In genomic region chr7:149622444-149623210, GRCh38 we compare ENCODE assay signal across 8 cellular contexts.
DNase-seq lines count a peak whose midpoint lies in the region; FAIRE-seq and TF ChIP-seq lines count a peak whose summit lies in the region.
"Had no signal": no experiment of that assay in that cellular context is flagged by ENCODE, and none has a peak within 500 bp of the region (broad histone marks: within the 10 kb centered on the region; RNA-seq: fewer than 3 reads in every experiment).

No MANE protein-coding gene starts in this region.

- peak overlapping the region; percentile 94 for H3K4me2 ChIP-seq in PC-9

- H2AFZ ChIP-seq in PC-9 = no peak overlapping the region

- peaks cover 3% of the 10 kb centered on the region; the same call in 1 of the 2 replicates for H3F3A ChIP-seq in PC-9 (ENCODE audit: insufficient read depth, low read depth)

- peaks cover 28% of the 10 kb centered on the region for H3K79me2 ChIP-seq in PC-9 (ENCODE audit: low read depth)

- 79 to 86% (median 82%) methylated on average over 10 of the region's 10 CpGs for WGBS in small intestine, 3 donors

- no TSS peak for BruUV-seq in PC-9 (replicated peaks; lab: Mats Ljungman, UMichigan)

- H3K27ac ChIP-seq in PC-9 = no peak overlapping the region
- no peak overlapping the region for H3K27ac ChIP-seq in small intestine (ENCODE audit: low read depth in 1 of 2, low read length in 1 of 2)

- H3K27me3 ChIP-seq in PC-9 (ENCODE audit: insufficient read depth, low read depth) = no peaks in the 10 kb centered on the region
- H3K27me3 ChIP-seq in small intestine (ENCODE audit: control insufficient read depth in 2 of 2, insufficient read depth in 2 of 2, low read length in 2 of 2) = no peaks in the 10 kb centered on the region

- H3K36me3 ChIP-seq in PC-9 (ENCODE audit: low read depth) (peaks cover 22% of the 10 kb centered on the region), small intestine (ENCODE audit: control insufficient read depth in 2 of 2, insufficient read depth in 2 of 2, low read length in 2 of 2) (peaks cover 8 to 15% of the 10 kb centered on the region in 2 donors)

- DNase-seq in GM12865 (ENCODE audit: low read depth) (no peak), PC-9 (no peak), epithelial cell of esophagus (ENCODE audit: low read depth) (no peak), retinal pigment epithelial cell (ENCODE audit: low read depth) (no peak), cortex of kidney (lab: John Stamatoyannopoulos, UW) (no peak), small intestine (no peak)
- DNase-seq in activated CD4-positive, alpha-beta T cell treated with anti-CD3 and anti-CD28 coated beads, Interleukin-2, amount 50 U/mL, for 4 hours = no peak

- FAIRE-seq in small intestine (lab: Jason Lieb, UNC) = no peak
- FAIRE-seq: islet of Langerhans had no signal

- intact Hi-C loops in PC-9 (cut with micrococcal nuclease; ENCODE audit: unreplicated experiment) = loop anchor here (5.0 to 10.0 kb wide), 4 partner anchors 92 to 638 kb away; partner anchors contain the start of genes ATP6V0E2 and ZNF746

- H3K4me3 ChIP-seq in GM12865 (ENCODE audit: low read depth, low read length) (peak overlapping the region; percentile 83), PC-9 (peak overlapping the region; percentile 89), epithelial cell of esophagus (ENCODE audit: low read length) (peak overlapping the region; percentile 93), retinal pigment epithelial cell (ENCODE audit: low read length) (peak overlapping the region; percentile 85), small intestine (ENCODE audit: low read depth in 1 of 2, low read length in 2 of 2) (peak overlapping the region in 1 of 2 donors; percentile 35)

- TF ChIP-seq CTCF in GM12865 (IDR thresholded peaks at IDR 0.05; ENCODE audit: insufficient read depth, low read depth, low read length, missing control alignments) (no peak), PC-9 (conservative IDR thresholded peaks at IDR 0.05) (no peak), epithelial cell of esophagus (IDR thresholded peaks at IDR 0.05; ENCODE audit: insufficient read depth, low read depth, low read length, missing control alignments) (no peak), retinal pigment epithelial cell (conservative IDR thresholded peaks at IDR 0.05; ENCODE audit: low read depth, low read length) (no peak)

- POLR2A ChIA-PET in PC-9 (lab: Charles Lee; ENCODE audit: unreplicated experiment) = no interaction called here

- H3K4me1 ChIP-seq in PC-9 (replicated peaks; ENCODE audit: insufficient read depth) (peaks cover 21% of the 10 kb centered on the region), small intestine (ENCODE audit: control insufficient read depth in 2 of 2, insufficient read depth in 1 of 2, low read depth in 1 of 2, low read length in 1 of 2) (peaks cover 4 to 7% of the 10 kb centered on the region in 2 donors)

- CTCF ChIA-PET in PC-9 (lab: Charles Lee) = interaction anchor here (0.5 kb wide), 1 partner anchor 40 kb away, joined by 3 read pairs; no protein-coding TSS in a partner anchor

- no peaks in the 10 kb centered on the region for H3K9me2 ChIP-seq in PC-9 (ENCODE audit: insufficient read depth)

- peaks cover 29% of the 10 kb centered on the region for H4K20me1 ChIP-seq in PC-9 (ENCODE audit: insufficient read depth)

- H3K9me3 ChIP-seq in PC-9 (ENCODE audit: insufficient read depth, low read depth) (no peaks in the 10 kb centered on the region), small intestine (ENCODE audit: control insufficient read depth, low read depth) (no peaks in the 10 kb centered on the region)
